In genomic region chr13:39406688-39407087, GRCh38 we compare ENCODE assay signal across 10 cellular contexts.
DNase-seq lines count a peak whose midpoint lies in the region; ATAC-seq and TF ChIP-seq lines count a peak whose summit lies in the region.
"Had no signal": no experiment of that assay in that cellular context is flagged by ENCODE, and none has a peak within 500 bp of the region (broad histone marks: within the 10 kb centered on the region; RNA-seq: fewer than 3 reads in every experiment).

No MANE protein-coding gene starts in this region.

- peaks cover 40% of the 10 kb centered on the region for H3K4me1 ChIP-seq in OCI-LY3 (ENCODE audit: low read length)
- H3K4me1 ChIP-seq: BE2C had no signal

- no peaks in the 10 kb centered on the region for H3K36me3 ChIP-seq in OCI-LY3 (replicated peaks; ENCODE audit: low read depth, low read length)
- H3K36me3 ChIP-seq: BE2C had no signal

- no peak overlapping the region for H2AFZ ChIP-seq in OCI-LY3 (ENCODE audit: low read depth, low read length)

- H3K4me2 ChIP-seq in OCI-LY3 (ENCODE audit: low read length), result peak overlapping the region; percentile 18

- peak; percentile 6 for DNase-seq in ACHN
- no peak for DNase-seq in central memory CD4-positive, alpha-beta T cell
- no peak for DNase-seq in foreskin melanocyte
- DNase-seq: BE2C, NCI-H187 treated with DMSO at 0.1 percent for 48 hours had no signal

- no peak overlapping the region for H3K27ac ChIP-seq in OCI-LY3 (ENCODE audit: low read length)

- H3K27me3 ChIP-seq in OCI-LY3 (ENCODE audit: low read depth, low read length), result no peaks in the 10 kb centered on the region

- H3K9me3 ChIP-seq in OCI-LY3 (ENCODE audit: insufficient read depth, low read length), result no peaks in the 10 kb centered on the region
- H3K9me3 ChIP-seq: BE2C had no signal

- H3K4me3 ChIP-seq in OCI-LY3 (ENCODE audit: low read length), result no peak overlapping the region

- H3K79me2 ChIP-seq in OCI-LY3 (ENCODE audit: low read length), result 0 out of 2 replicates have a peak, but pooled peaks cover 6% of the 10 kb centered on the region

- in situ Hi-C loops in ACHN (cut with HindIII; ENCODE audit: low pct_ligation_motif_present, low pct_unique_long_range_greater_than_20kb, low sequenced_read_pairs), result loop anchor here (25.0 kb wide), 1 partner anchor 206 kb away; the partner anchor contains the start of gene LHFPL6

- TF ChIP-seq CTCF in OCI-LY3 (IDR thresholded peaks at IDR 0.05; ENCODE audit: low read depth, low read length), result no peak; the same call in 1 of the 2 replicates

- H3K9ac ChIP-seq in OCI-LY3 (ENCODE audit: low read length), result no peak overlapping the region

- ATAC-seq in GM18867 (IDR thresholded peaks at IDR 0.05; ENCODE audit: unreplicated experiment), result peak; percentile 80
- peak; percentile 47 for ATAC-seq in HG02759 (IDR thresholded peaks at IDR 0.05; ENCODE audit: unreplicated experiment)
- ATAC-seq in GM19324 (IDR thresholded peaks at IDR 0.05; ENCODE audit: low FRiP score, unreplicated experiment), result no peak
- ATAC-seq in HG03039 (IDR thresholded peaks at IDR 0.05; ENCODE audit: unreplicated experiment), result no peak

- H4K20me1 ChIP-seq in OCI-LY3 (ENCODE audit: insufficient read depth, low read length), result no peaks in the 10 kb centered on the region

Comparison
In these comparisons a context has a peak if more than half of its experiments do, and no peak if none do; other contexts are left out.
1. ATAC-seq: peak in GM18867 (single experiment) and HG02759 (single experiment); none in GM19324 (single experiment) and HG03039 (single experiment).